ENCODE assay signal across 10 cellular contexts in genomic region chr16:49527621-49528020, GRCh38.
DNase-seq lines count a peak whose midpoint lies in the region; FAIRE-seq and TF ChIP-seq lines count a peak whose summit lies in the region.
"Had no signal": no experiment of that assay in that cellular context is flagged by ENCODE, and none has a peak within 500 bp of the region (broad histone marks: within the 10 kb centered on the region; RNA-seq: fewer than 3 reads in every experiment).

No MANE protein-coding gene starts in this region.

- no peak for DNase-seq in activated naive CD4-positive, alpha-beta T cell treated with anti-CD3 and anti-CD28 coated beads for 36 hours
- DNase-seq in activated naive CD4-positive, alpha-beta T cell treated with anti-CD3 and anti-CD28 coated beads, Interleukin-2, amount 50 U/mL, for 16 hours: no peak
- no peak for DNase-seq in activated naive CD8-positive, alpha-beta T cell treated with anti-CD3 and anti-CD28 coated beads for 36 hours
- DNase-seq in kidney (peak; percentile 77), D341Med (ENCODE audit: low spot score) (no peak), COR-L47 (lab: John Stamatoyannopoulos, UW) (no peak)
- no peak for DNase-seq in stimulated activated CD4-positive, alpha-beta T cell treated with anti-CD3 and anti-CD28 coated beads, Interleukin-2, amount 100 ng/mL, for 24 hours
- DNase-seq: IMR-90, SHP77 treated with DMSO at 0.1 percent for 48 hours had no signal

- CTCF ChIA-PET in activated naive CD4-positive, alpha-beta T cell treated with anti-CD3 and anti-CD28 coated beads for 36 hours (lab: Charles Lee): interaction anchor here (0.9 kb wide), 1 partner anchor 330 kb away, joined by 3 read pairs; no protein-coding TSS in a partner anchor

- FAIRE-seq in kidney (lab: Jason Lieb, UNC): no peak

- H3K27me3 Mint-ChIP-seq in activated naive CD4-positive, alpha-beta T cell treated with anti-CD3 and anti-CD28 coated beads for 36 hours (ENCODE audit: low read depth): no peaks in the 10 kb centered on the region
- H3K27me3 Mint-ChIP-seq in activated naive CD8-positive, alpha-beta T cell treated with anti-CD3 and anti-CD28 coated beads for 36 hours: no peaks in the 10 kb centered on the region

- H3K4me3 ChIP-seq in kidney (ENCODE audit: low read length in 2 of 2) (peak overlapping the region in 1 of 2 donors; percentile 52), subcutaneous abdominal adipose tissue (ENCODE audit: low read depth in 1 of 5, low read length in 5 of 5) (peak overlapping the region; percentile 44 to 70 (median 55))

- no peaks in the 10 kb centered on the region for H3K36me3 ChIP-seq in kidney (ENCODE audit: control insufficient read depth in 1 of 2, insufficient read depth in 2 of 2, low read length in 2 of 2)
- peaks cover 0 to 19% (median 10%) of the 10 kb centered on the region in 5 donors for H3K36me3 ChIP-seq in subcutaneous abdominal adipose tissue (ENCODE audit: control insufficient read depth in 5 of 5, insufficient read depth in 5 of 5, low read length in 5 of 5)

- H3K9me3 ChIP-seq in kidney (ENCODE audit: control insufficient read depth in 1 of 2, low read length in 2 of 2) (no peaks in the 10 kb centered on the region), subcutaneous abdominal adipose tissue (ENCODE audit: control insufficient read depth in 5 of 5, low read length in 5 of 5) (no peaks in the 10 kb centered on the region)

- intact Hi-C loops in activated naive CD4-positive, alpha-beta T cell treated with anti-CD3 and anti-CD28 coated beads for 36 hours (cut with micrococcal nuclease): loop anchor here (1.0 to 5.0 kb wide), 3 partner anchors 65 to 86 kb away; no protein-coding TSS in a partner anchor
- intact Hi-C loops in kidney (cut with DNase I): no loop called here

- H3K4me3 Mint-ChIP-seq in activated naive CD4-positive, alpha-beta T cell treated with anti-CD3 and anti-CD28 coated beads for 36 hours: peak overlapping the region; percentile 77
- H3K4me3 Mint-ChIP-seq in activated naive CD8-positive, alpha-beta T cell treated with anti-CD3 and anti-CD28 coated beads for 36 hours: peak overlapping the region; percentile 83

- H3K9ac ChIP-seq in kidney (ENCODE audit: low read length in 2 of 2) (no peak overlapping the region), subcutaneous abdominal adipose tissue (ENCODE audit: low read length in 5 of 5) (peak overlapping the region in 1 of 5 donors; percentile 43)

- no peak overlapping the region for H3K27ac Mint-ChIP-seq in activated naive CD4-positive, alpha-beta T cell treated with anti-CD3 and anti-CD28 coated beads for 36 hours
- peak overlapping the region; percentile 83 for H3K27ac Mint-ChIP-seq in activated naive CD8-positive, alpha-beta T cell treated with anti-CD3 and anti-CD28 coated beads for 36 hours

- H3K27me3 ChIP-seq in subcutaneous abdominal adipose tissue (ENCODE audit: control insufficient read depth in 5 of 5, insufficient read depth in 4 of 5, low read length in 5 of 5): no peaks in the 10 kb centered on the region

- H3K9me3 Mint-ChIP-seq in activated naive CD4-positive, alpha-beta T cell treated with anti-CD3 and anti-CD28 coated beads for 36 hours: no peaks in the 10 kb centered on the region
- H3K9me3 Mint-ChIP-seq in activated naive CD8-positive, alpha-beta T cell treated with anti-CD3 and anti-CD28 coated beads for 36 hours: no peaks in the 10 kb centered on the region

- TF ChIP-seq CTCF in kidney (IDR thresholded peaks at IDR 0.05; ENCODE audit: borderline replicate concordance, extremely low read depth, insufficient read depth): no peak

- peaks cover 0 to 8% of the 10 kb centered on the region in 2 donors for H3K4me1 ChIP-seq in kidney (ENCODE audit: control insufficient read depth in 1 of 2, insufficient read depth in 1 of 2, low read depth in 1 of 2, low read length in 2 of 2)
- H3K4me1 ChIP-seq in subcutaneous abdominal adipose tissue (ENCODE audit: control insufficient read depth in 5 of 5, insufficient read depth in 5 of 5, low read length in 5 of 5): peaks cover 2 to 40% (median 30%) of the 10 kb centered on the region in 5 donors

- no peaks in the 10 kb centered on the region for H3K36me3 Mint-ChIP-seq in activated naive CD4-positive, alpha-beta T cell treated with anti-CD3 and anti-CD28 coated beads for 36 hours (ENCODE audit: low read depth)
- no peaks in the 10 kb centered on the region for H3K36me3 Mint-ChIP-seq in activated naive CD8-positive, alpha-beta T cell treated with anti-CD3 and anti-CD28 coated beads for 36 hours

- no peak overlapping the region for H3K27ac ChIP-seq in kidney (ENCODE audit: low read depth in 2 of 2, low read length in 2 of 2)
- H3K27ac ChIP-seq in subcutaneous abdominal adipose tissue (ENCODE audit: low read depth, low read length): peak overlapping the region; percentile 11

- H3K4me1 Mint-ChIP-seq in activated naive CD4-positive, alpha-beta T cell treated with anti-CD3 and anti-CD28 coated beads for 36 hours (ENCODE audit: low read depth): peaks cover 10% of the 10 kb centered on the region
- peaks cover 18% of the 10 kb centered on the region for H3K4me1 Mint-ChIP-seq in activated naive CD8-positive, alpha-beta T cell treated with anti-CD3 and anti-CD28 coated beads for 36 hours
